ENCODE assay signal across 8 cellular contexts in genomic region chr10:92114926-92115325, GRCh38.
DNase-seq lines count a peak whose midpoint lies in the region; ATAC-seq, FAIRE-seq and TF ChIP-seq lines count a peak whose summit lies in the region.
"Not testable (repeated sequence)": the region's sequence is repeated elsewhere in the genome, so short reads cannot be mapped to it uniquely, and the experiment has no call there.

No MANE protein-coding gene starts in this region.

- BruUV-seq in Calu3 (replicated peaks; lab: Mats Ljungman, UMichigan); HepG2 (replicated peaks; lab: Mats Ljungman, UMichigan): not testable (repeated sequence)

- H3K9ac ChIP-seq in HepG2 (ENCODE audit: insufficient read depth, low read depth, low read length) = not testable (repeated sequence)

- H3K4me2 ChIP-seq in HepG2 (ENCODE audit: low read depth, low read length) = not testable (repeated sequence)

- not testable (repeated sequence) for H3K4me1 ChIP-seq in HEK293 (ENCODE audit: control insufficient read depth, insufficient read depth, low read length)
- peaks cover 81% of the 10 kb centered on the region for H3K4me1 ChIP-seq in HepG2 (ENCODE audit: insufficient read depth, low read length)
- H3K4me1 ChIP-seq in pancreas = peaks cover 21 to 43% (median 27%) of the 10 kb centered on the region in 3 donors
- H3K4me1 ChIP-seq in upper lobe of right lung = peaks cover 17% of the 10 kb centered on the region

- not testable (repeated sequence) for H3K36me3 ChIP-seq in HEK293 (ENCODE audit: control insufficient read depth in 2 of 2, insufficient read depth in 1 of 2, low read length in 2 of 2); HepG2 (replicated peaks in 1 of 2; ENCODE audit: control insufficient read depth in 1 of 2, insufficient read depth in 2 of 2, low read length in 2 of 2); pancreas; upper lobe of right lung

- DNase-seq in Calu3 (peak; percentile 33), pancreas (peak in 5 of 6 donors; percentile 17 to 67 (median 31))
- not testable (repeated sequence) for DNase-seq in activated B cell treated with CpG ODN at 0.5 μM for 24 hours; left cardiac atrium; HepG2 (ENCODE audit: low spot score); upper lobe of right lung

- not testable (repeated sequence) for H3K27me3 Mint-ChIP-seq in Calu3 (ENCODE audit: unreplicated experiment); activated B cell treated with CpG ODN at 0.5 μM for 24 hours

- H3K27ac Mint-ChIP-seq in Calu3 (ENCODE audit: unreplicated experiment); activated B cell treated with CpG ODN at 0.5 μM for 24 hours: not testable (repeated sequence)

- not testable (repeated sequence) for FAIRE-seq in HepG2 (lab: Jason Lieb, UNC); pancreas (lab: Jason Lieb, UNC)

- peak; percentile 45 for ATAC-seq in activated B cell treated with CpG ODN at 0.5 μM for 24 hours (ENCODE audit: low read depth)
- peak; percentile 45 to 59 for ATAC-seq in left cardiac atrium
- ATAC-seq in HepG2 = not testable (repeated sequence)
- peak; percentile 12 to 75 (median 62) for ATAC-seq in pancreas
- peak; percentile 44 for ATAC-seq in upper lobe of right lung

- H3K36me3 Mint-ChIP-seq in Calu3 (ENCODE audit: insufficient read depth, unreplicated experiment); activated B cell treated with CpG ODN at 0.5 μM for 24 hours (ENCODE audit: low read depth): not testable (repeated sequence)

- peaks cover 19% of the 10 kb centered on the region for H3K4me1 Mint-ChIP-seq in Calu3 (ENCODE audit: low read depth, unreplicated experiment)
- not testable (repeated sequence) for H3K4me1 Mint-ChIP-seq in activated B cell treated with CpG ODN at 0.5 μM for 24 hours

- CTCF ChIA-PET in Calu3 (lab: Charles Lee); activated B cell treated with CpG ODN at 0.5 μM for 24 hours (lab: Charles Lee); HepG2 (lab: Yijun Ruan, JAX; ENCODE audit: low intra/inter-chr PET ratio, low total read pairs): not testable (repeated sequence)
- CTCF ChIA-PET in HEK293 (lab: Yijun Ruan, JAX) = interaction anchor here (0.7 kb wide), 1 partner anchor 176 kb away, joined by 3 read pairs; no protein-coding TSS in a partner anchor

- not testable (repeated sequence) for H3K79me2 ChIP-seq in HepG2 (ENCODE audit: insufficient read depth, low read length)

- H3K27ac ChIP-seq in 22Rv1 (peak overlapping the region; percentile 50), HepG2 (ENCODE audit: extremely low read length, insufficient read depth, low read length) (peak overlapping the region; percentile 43), pancreas (peak overlapping the region in 3 of 4 donors; percentile 33 to 76 (median 44))
- not testable (repeated sequence) for H3K27ac ChIP-seq in HEK293 (ENCODE audit: extremely low read depth, low read depth, low read length); upper lobe of right lung

- not testable (repeated sequence) for H2AFZ ChIP-seq in HepG2 (ENCODE audit: low read length)

- intact Hi-C loops in Calu3 (cut with micrococcal nuclease; ENCODE audit: unreplicated experiment); activated B cell treated with CpG ODN at 0.5 μM for 24 hours (cut with micrococcal nuclease); left cardiac atrium (cut with DNase I); HepG2 (cut with micrococcal nuclease; ENCODE audit: unreplicated experiment); pancreas (cut with DNase I); upper lobe of right lung (cut with DNase I): not testable (repeated sequence)

- not testable (repeated sequence) for TF ChIP-seq RAD21 in HepG2 (CRISPR knock-in tag; IDR thresholded peaks at IDR 0.05)

- 97% methylated on average over 30 of the region's 30 CpGs for WGBS in HepG2 (ENCODE audit: low lambda C conversion rate)
- 74 to 85% methylated on average over 27 to 29 of the region's 30 CpGs for WGBS in pancreas, 2 donors

- not testable (repeated sequence) for TF ChIP-seq EP300 in HepG2 (IDR thresholded peaks at IDR 0.05; ENCODE audit: low read depth in 2 of 2, low read length in 2 of 2); HepG2 (CRISPR knock-in tag; IDR thresholded peaks at IDR 0.05; ENCODE audit: borderline replicate concordance)

- H3K4me3 ChIP-seq in HEK293 (ENCODE audit: low read depth, low read length); HepG2 (replicated peaks in 1 of 3; ENCODE audit: insufficient read depth in 1 of 3, low read depth in 2 of 3, low read length in 3 of 3); upper lobe of right lung: not testable (repeated sequence)
- peak overlapping the region in 1 of 4 donors; percentile 30 for H3K4me3 ChIP-seq in pancreas

- H3K9me3 ChIP-seq in HEK293 (ENCODE audit: control insufficient read depth, insufficient read depth, low read depth, low read length); HepG2 (ENCODE audit: low read length); pancreas; upper lobe of right lung: not testable (repeated sequence)

- H3K4me3 Mint-ChIP-seq in Calu3 (ENCODE audit: low read depth, unreplicated experiment) = peak overlapping the region; percentile 50
- H3K4me3 Mint-ChIP-seq in activated B cell treated with CpG ODN at 0.5 μM for 24 hours = not testable (repeated sequence)

- POLR2A ChIA-PET in HEK293 (lab: Yijun Ruan, JAX); activated B cell treated with CpG ODN at 0.5 μM for 24 hours (lab: Charles Lee): not testable (repeated sequence)
- POLR2A ChIA-PET in HepG2 (lab: Yijun Ruan, JAX) = interaction anchor here (0.9 to 1.4 kb wide), 2 partner anchors 10 to 176 kb away, joined by 3 read pairs; partner anchors contain the start of genes CPEB3 and MARCHF5

- H3K27me3 ChIP-seq in HepG2 (ENCODE audit: control insufficient read depth in 1 of 2, insufficient read depth in 2 of 2, low read length in 2 of 2); pancreas; upper lobe of right lung: not testable (repeated sequence)

- in situ Hi-C loops in HepG2 (cut with HindIII; ENCODE audit: extremely low pct_ligation_motif_present, low pct_unique_long_range_greater_than_20kb) = not testable (repeated sequence)

- not testable (repeated sequence) for H4K20me1 ChIP-seq in HepG2 (ENCODE audit: insufficient read depth, low read length)

- not testable (repeated sequence) for TF ChIP-seq CTCF in 22Rv1 (IDR thresholded peaks at IDR 0.05); Calu3 (IDR thresholded peaks at IDR 0.05; ENCODE audit: unreplicated experiment); HEK293 (tag by site-specific recombination; IDR thresholded peaks at IDR 0.05); activated B cell treated with CpG ODN at 0.5 μM for 24 hours (IDR thresholded peaks at IDR 0.05); HepG2 (CRISPR knock-in tag; IDR thresholded peaks at IDR 0.05); pancreas (IDR thresholded peaks at IDR 0.05); upper lobe of right lung (IDR thresholded peaks at IDR 0.05)

- not testable (repeated sequence) for TF ChIP-seq POLR2A in HepG2 (IDR thresholded peaks at IDR 0.05; ENCODE audit: insufficient read depth in 1 of 2, low read depth in 2 of 2, low read length in 2 of 2)

- H3K9me3 Mint-ChIP-seq in Calu3 (ENCODE audit: low read depth, unreplicated experiment); activated B cell treated with CpG ODN at 0.5 μM for 24 hours: not testable (repeated sequence)

TF ChIP-seq in HEK293, 187 proteins besides CTCF, POLR2A, EP300 and RAD21:
- TF ChIP-seq ZNF202 (tag by site-specific recombination; IDR thresholded peaks at IDR 0.05; ENCODE audit: borderline replicate concordance) = peak; percentile 80
TF ChIP-seq in HEK293: peak in this region for 1; not testable (repeated sequence) for 186.

TF ChIP-seq in HepG2, 621 proteins besides CTCF, POLR2A, EP300 and RAD21 (continues in another document):
- 0 out of 2 replicates have a peak, but pooled peaks have one; percentile 42 for TF ChIP-seq ZBTB33 (CRISPR knock-in tag; IDR thresholded peaks at IDR 0.05)
